8 cellular contexts compared by ENCODE assay signal in genomic region chr15:64681424-64682024, GRCh38.
DNase-seq lines count a peak whose midpoint lies in the region; ATAC-seq, FAIRE-seq and TF ChIP-seq lines count a peak whose summit lies in the region.

No MANE protein-coding gene starts in this region.

- H3K9me1 ChIP-seq in keratinocyte (ENCODE audit: control insufficient read depth, extremely low read depth, insufficient read depth, low read length): no peaks in the 10 kb centered on the region

- no peaks in the 10 kb centered on the region for H3K9me3 Mint-ChIP-seq in CD8-positive, alpha-beta T cell
- no peaks in the 10 kb centered on the region for H3K9me3 Mint-ChIP-seq in MCF 10A (ENCODE audit: unreplicated experiment)

- H3K4me3 Mint-ChIP-seq in CD8-positive, alpha-beta T cell: no peak overlapping the region
- no peak overlapping the region for H3K4me3 Mint-ChIP-seq in MCF 10A (ENCODE audit: unreplicated experiment)

- 64% methylated on average over 9 of the region's 9 CpGs; no CpG with 5 or more reads in 1 of the 2 donors for WGBS in transverse colon (ENCODE audit: low coverage in 1 of 2), 2 donors

- H2AFZ ChIP-seq in keratinocyte (ENCODE audit: control insufficient read depth, low read length): no peak overlapping the region

- no peak overlapping the region for H3K9ac ChIP-seq in keratinocyte (ENCODE audit: control insufficient read depth, extremely low read depth, insufficient read depth, low read length)

- POLR2A ChIA-PET in CD8-positive, alpha-beta T cell (lab: Charles Lee): no interaction called here
- POLR2A ChIA-PET in MCF 10A (lab: Yijun Ruan, JAX): interaction anchor here (0.6 to 0.9 kb wide), 3 partner anchors 28 to 294 kb away, joined by 3 to 5 read pairs (median 3); partner anchors contain the start of gene TRIP4

- no peaks in the 10 kb centered on the region for H3K79me2 ChIP-seq in keratinocyte (ENCODE audit: control insufficient read depth, insufficient read depth, low read length)

- intact Hi-C loops in CD8-positive, alpha-beta T cell (cut with DNase I, micrococcal nuclease): loop anchor here in 1 of 2 experiments (1.0 kb wide), 1 partner anchor 254 kb away; no protein-coding TSS in a partner anchor
- intact Hi-C loops in MCF 10A (cut with micrococcal nuclease) (loop anchor here (1.0 kb wide), 2 partner anchors 254 to 472 kb away; no protein-coding TSS in a partner anchor), transverse colon (cut with DNase I; ENCODE audit: low total_unique reads) (no loop called here)

- no TSS peak for BruUV-seq in MCF 10A (replicated peaks; lab: Mats Ljungman, UMichigan)

- no peaks in the 10 kb centered on the region for H4K20me1 ChIP-seq in keratinocyte (ENCODE audit: control insufficient read depth, extremely low read depth, insufficient read depth, low read length)

- CTCF ChIA-PET in CD8-positive, alpha-beta T cell (lab: Charles Lee): interaction anchor here (0.6 to 14.6 kb wide), 5 partner anchors 16 to 257 kb away, joined by 3 to 355 read pairs (median 3); no protein-coding TSS in a partner anchor
- CTCF ChIA-PET in MCF 10A (lab: Yijun Ruan, JAX): interaction anchor here (0.5 to 15.8 kb wide), 26 partner anchors 9 to 518 kb away, joined by 3 to 274 read pairs (median 4); partner anchors contain the start of gene CSNK1G1

- H3K9me3 ChIP-seq in CD8-positive, alpha-beta T cell (ENCODE audit: low read length): no peaks in the 10 kb centered on the region
- H3K9me3 ChIP-seq in HAP-1: no peaks in the 10 kb centered on the region
- no peaks in the 10 kb centered on the region for H3K9me3 ChIP-seq in keratinocyte (ENCODE audit: control insufficient read depth, low read depth, low read length)
- H3K9me3 ChIP-seq in transverse colon: no peaks in the 10 kb centered on the region

- H3K36me3 ChIP-seq in CD8-positive, alpha-beta T cell (ENCODE audit: insufficient read depth, low read length): peaks cover 65% of the 10 kb centered on the region
- H3K36me3 ChIP-seq in HAP-1 (replicated peaks) (peaks cover 80% of the 10 kb centered on the region), keratinocyte (ENCODE audit: control insufficient read depth in 2 of 2, extremely low read depth in 1 of 2, insufficient read depth in 2 of 2, low read length in 2 of 2) (peaks cover 33 to 41% of the 10 kb centered on the region in 2 experiments), transverse colon (peaks cover 0 to 41% (median 10%) of the 10 kb centered on the region in 4 donors)

- H3K4me3 ChIP-seq in CD8-positive, alpha-beta T cell (ENCODE audit: low read depth, low read length): no peak overlapping the region
- H3K4me3 ChIP-seq in HAP-1: no peak overlapping the region
- no peak overlapping the region for H3K4me3 ChIP-seq in keratinocyte (ENCODE audit: control insufficient read depth in 2 of 3, extremely low read depth in 1 of 3, insufficient read depth in 2 of 3, low read depth in 1 of 3, low read length in 3 of 3)
- H3K4me3 ChIP-seq in transverse colon: no peak overlapping the region

- H3K27ac ChIP-seq in CD8-positive, alpha-beta T cell (ENCODE audit: low read depth, low read length): no peak overlapping the region
- H3K27ac ChIP-seq in keratinocyte (ENCODE audit: control insufficient read depth, insufficient read depth, low read length): no peak overlapping the region
- H3K27ac ChIP-seq in transverse colon: no peak overlapping the region

- peak overlapping the region; percentile 62 for H3K27ac Mint-ChIP-seq in CD8-positive, alpha-beta T cell
- no peak overlapping the region for H3K27ac Mint-ChIP-seq in MCF 10A (ENCODE audit: low read depth, unreplicated experiment)

- no peak for TF ChIP-seq EP300 in transverse colon (IDR thresholded peaks at IDR 0.05; ENCODE audit: low read depth)

- dilution Hi-C loops in keratinocyte (cut with MboI; ENCODE audit: extremely low pct_ligation_motif_present, low sequenced_read_pairs): no loop called here

- no peak for ATAC-seq in CD8-positive, alpha-beta T cell

- no peak for TF ChIP-seq POLR2A in transverse colon (IDR thresholded peaks at IDR 0.05)

- TF ChIP-seq CTCF in CD8-positive, alpha-beta T cell (IDR thresholded peaks at IDR 0.05): no peak
- peak; percentile 72 for TF ChIP-seq CTCF in MCF 10A (IDR thresholded peaks at IDR 0.05; ENCODE audit: unreplicated experiment)
- TF ChIP-seq CTCF in keratinocyte (optimal IDR thresholded peaks at IDR 0.05 in 1 of 3, IDR thresholded peaks at IDR 0.05 in 1 of 3, conservative IDR thresholded peaks at IDR 0.05 in 1 of 3; ENCODE audit: extremely low read depth in 1 of 3, insufficient read depth in 2 of 3, low read length in 3 of 3): peak; percentile 55 to 63 (median 62)
- TF ChIP-seq CTCF in transverse colon (IDR thresholded peaks at IDR 0.05): peak; percentile 50 to 85 (median 69)

- H3K27me3 Mint-ChIP-seq in CD8-positive, alpha-beta T cell (ENCODE audit: low read depth): no peaks in the 10 kb centered on the region
- H3K27me3 Mint-ChIP-seq in MCF 10A (ENCODE audit: insufficient read depth, unreplicated experiment): no peaks in the 10 kb centered on the region

- no peaks in the 10 kb centered on the region for H3K4me1 ChIP-seq in CD8-positive, alpha-beta T cell (ENCODE audit: insufficient read depth, low read length)
- no peaks in the 10 kb centered on the region for H3K4me1 ChIP-seq in HAP-1
- no peaks in the 10 kb centered on the region for H3K4me1 ChIP-seq in keratinocyte (ENCODE audit: control insufficient read depth, extremely low read depth, insufficient read depth, low read length)
- H3K4me1 ChIP-seq in transverse colon: peaks cover 0 to 3% (median 0%) of the 10 kb centered on the region in 4 donors

- no peaks in the 10 kb centered on the region for H3K27me3 ChIP-seq in CD8-positive, alpha-beta T cell (ENCODE audit: insufficient read depth, low read length)
- H3K27me3 ChIP-seq in HAP-1 (ENCODE audit: low read depth): no peaks in the 10 kb centered on the region
- H3K27me3 ChIP-seq in keratinocyte (ENCODE audit: control insufficient read depth, extremely low read depth, insufficient read depth, low read length): no peaks in the 10 kb centered on the region
- H3K27me3 ChIP-seq in transverse colon: no peaks in the 10 kb centered on the region

- peaks cover 91% of the 10 kb centered on the region for H3K36me3 Mint-ChIP-seq in CD8-positive, alpha-beta T cell
- H3K36me3 Mint-ChIP-seq in MCF 10A (ENCODE audit: insufficient read depth, unreplicated experiment): peaks cover 78% of the 10 kb centered on the region

- DNase-seq in CD8-positive, alpha-beta T cell: no peak
- DNase-seq in HAP-1 (ENCODE audit: low spot score in 2 of 2): peak; percentile 85 to 93
- peak; percentile 55 for DNase-seq in NCI-H748 treated with DMSO at 0.1 percent for 48 hours (lab: John Stamatoyannopoulos, UW)
- DNase-seq in MCF 10A (ENCODE audit: unreplicated experiment): peak; percentile 68
- DNase-seq in keratinocyte (ENCODE audit: low read depth, low spot score): no peak
- DNase-seq in transverse colon: peak; percentile 32
- DNase-seq in T-helper 9 cell: no peak
- DNase-seq in cortex of kidney (lab: John Stamatoyannopoulos, UW): no peak

- no peak overlapping the region for H3K4me2 ChIP-seq in keratinocyte (ENCODE audit: control insufficient read depth, extremely low read depth, insufficient read depth, low read depth, low read length)

- no peak for FAIRE-seq in keratinocyte (lab: Jason Lieb, UNC)

- in situ Hi-C loops in HAP-1 (cut with MboI; ENCODE audit: low sequenced_read_pairs): loop anchor here (5.0 kb wide), 2 partner anchors 46 to 259 kb away; no protein-coding TSS in a partner anchor
- in situ Hi-C loops in transverse colon (cut with MboI; ENCODE audit: low pct_ligation_motif_present in 1 of 4, low pct_unique_long_range_greater_than_20kb in 1 of 4, low sequenced_read_pairs in 3 of 4): loop anchor here in 2 of 4 donors (5.0 kb wide), 1 partner anchor 46 kb away; no protein-coding TSS in a partner anchor

- peaks cover 3% of the 10 kb centered on the region for H3K4me1 Mint-ChIP-seq in CD8-positive, alpha-beta T cell (ENCODE audit: low read depth)
- H3K4me1 Mint-ChIP-seq in MCF 10A (ENCODE audit: insufficient read depth, unreplicated experiment): no peaks in the 10 kb centered on the region

Comparison
In these comparisons a context has a peak if more than half of its experiments do, and no peak if none do; other contexts are left out.
1. DNase-seq: peak in HAP-1 (2 of 2), NCI-H748 treated with DMSO at 0.1 percent for 48 hours (single experiment), MCF 10A (single experiment) and transverse colon (single experiment); none in CD8-positive, alpha-beta T cell (0 of 7), keratinocyte (single experiment), T-helper 9 cell (single experiment) and cortex of kidney (single experiment).